ENCODE assay signal across 9 cellular contexts in genomic region chr10:82811621-82812020, GRCh38.
DNase-seq lines count a peak whose midpoint lies in the region; ATAC-seq and TF ChIP-seq lines count a peak whose summit lies in the region.
"Had no signal": no experiment of that assay in that cellular context is flagged by ENCODE, and none has a peak within 500 bp of the region (broad histone marks: within the 10 kb centered on the region; RNA-seq: fewer than 3 reads in every experiment).

No MANE protein-coding gene starts in this region.

- H3K27me3 ChIP-seq in brain microvascular endothelial cell (replicated peaks): no peaks in the 10 kb centered on the region
- H3K27me3 ChIP-seq: BLaER1 treated with 17β-estradiol and CSF1 and Interleukin-3, amounts not matched to agents 10 nM and 100 nM had no signal

- no peak overlapping the region for H3K4me3 ChIP-seq in brain microvascular endothelial cell (ENCODE audit: low read depth, low read length)
- H3K4me3 ChIP-seq: BLaER1 treated with 17β-estradiol and CSF1 and Interleukin-3, amounts not matched to agents 10 nM and 100 nM had no signal

- no peaks in the 10 kb centered on the region for H3K36me3 ChIP-seq in brain microvascular endothelial cell (replicated peaks)

- H3K4me1 Mint-ChIP-seq in osteocyte (ENCODE audit: unreplicated experiment): no peaks in the 10 kb centered on the region

- H3K27ac ChIP-seq in brain microvascular endothelial cell: no peak overlapping the region
- H3K27ac ChIP-seq: BLaER1 treated with 17β-estradiol and CSF1 and Interleukin-3, amounts not matched to agents 10 nM and 100 nM had no signal

- H3K27ac Mint-ChIP-seq in osteocyte (ENCODE audit: unreplicated experiment): no peak overlapping the region

- peaks cover 4% of the 10 kb centered on the region for H3K27me3 Mint-ChIP-seq in osteocyte (ENCODE audit: unreplicated experiment)

- no peaks in the 10 kb centered on the region for H3K9me3 Mint-ChIP-seq in osteocyte (ENCODE audit: unreplicated experiment)

- ATAC-seq in HG03378 (IDR thresholded peaks at IDR 0.05; ENCODE audit: unreplicated experiment): no peak
- no peak for ATAC-seq in GM19023 (IDR thresholded peaks at IDR 0.05; ENCODE audit: unreplicated experiment)
- ATAC-seq in HG03442 (IDR thresholded peaks at IDR 0.05; ENCODE audit: unreplicated experiment): no peak

- DNase-seq in NOMO-1 treated with DMSO at 0.1 percent for 48 hours (lab: John Stamatoyannopoulos, UW; ENCODE audit: unreplicated experiment): peak; percentile 14
- DNase-seq in NOMO-1 treated with dmso at 0.1 percent for 144 hours (lab: John Stamatoyannopoulos, UW; ENCODE audit: unreplicated experiment): no peak
- DNase-seq in HK-2 (ENCODE audit: unreplicated experiment): peak; percentile 22
- DNase-seq in brain microvascular endothelial cell: peak; percentile 5
- no peak for DNase-seq in osteocyte (ENCODE audit: extremely low spot score, unreplicated experiment)

- no peaks in the 10 kb centered on the region for H3K36me3 Mint-ChIP-seq in osteocyte (ENCODE audit: unreplicated experiment)

- in situ Hi-C loops in brain microvascular endothelial cell (cut with HindIII; ENCODE audit: low pct_ligation_motif_present, low sequenced_read_pairs): no loop called here

- TF ChIP-seq CTCF in brain microvascular endothelial cell (IDR thresholded peaks at IDR 0.05; ENCODE audit: low read depth, low read length, missing control alignments) (peak; percentile 37), osteocyte (IDR thresholded peaks at IDR 0.05) (peak; percentile 57)

- H3K4me3 Mint-ChIP-seq in osteocyte (ENCODE audit: unreplicated experiment): no peak overlapping the region

Comparison
In these comparisons a context has a peak if more than half of its experiments do, and no peak if none do; other contexts are left out.
1. DNase-seq: peak in NOMO-1 treated with DMSO at 0.1 percent for 48 hours (single experiment), HK-2 (single experiment) and brain microvascular endothelial cell (single experiment); none in NOMO-1 treated with dmso at 0.1 percent for 144 hours (single experiment) and osteocyte (single experiment).